In the genomic region with DNA sequence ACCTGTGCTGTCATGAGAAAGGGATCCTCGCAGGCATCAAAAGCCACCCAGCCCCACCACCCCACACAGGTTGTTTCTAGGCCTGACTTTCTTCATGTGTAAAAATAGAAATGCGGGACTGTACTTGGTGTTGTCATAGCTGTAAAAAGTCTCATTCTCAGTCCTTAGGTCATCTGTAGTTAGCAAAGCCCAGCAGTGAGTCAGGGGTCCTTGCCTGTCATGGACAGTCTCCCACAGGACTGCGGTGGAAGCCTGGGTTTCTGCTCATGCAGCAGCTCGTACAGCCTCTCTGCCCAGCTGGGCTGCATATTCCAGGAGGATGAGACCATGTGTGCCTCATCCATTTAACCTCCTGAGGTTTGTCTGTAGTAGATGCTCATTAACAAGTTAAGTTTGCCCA, we compare ENCODE assay signal across 15 cellular contexts. TPM values are rescaled to one million over a fixed set of nuclear protein-coding genes. Genes with fewer than 3 reads are reported as not detected.
DNase-seq lines count a peak whose midpoint lies in the region; FAIRE-seq and TF ChIP-seq lines count a peak whose summit lies in the region.
"Had no signal": no experiment of that assay in that cellular context is flagged by ENCODE, and none has a peak within 500 bp of the region (broad histone marks: within the 10 kb centered on the region; RNA-seq: fewer than 3 reads in every experiment).

No MANE protein-coding gene starts in this region.

- H2AFZ ChIP-seq in astrocyte (ENCODE audit: low read depth, low read length), result no peak overlapping the region

- FAIRE-seq in astrocyte (lab: Jason Lieb, UNC), result no peak
- FAIRE-seq: GM12891 had no signal

- 90 to 100% methylated on average over 1 to 4 of the region's 4 CpGs for WGBS in transverse colon (ENCODE audit: low coverage in 1 of 2), 2 donors

- H3K36me3 ChIP-seq in astrocyte (ENCODE audit: insufficient read depth, low read length) (no peaks in the 10 kb centered on the region), muscle layer of duodenum (ENCODE audit: control insufficient read depth in 1 of 2, insufficient read depth in 2 of 2, low read length in 2 of 2) (peaks cover 0 to 10% of the 10 kb centered on the region in 2 donors), transverse colon (no peaks in the 10 kb centered on the region)

- peak overlapping the region; percentile 30 for H3K4me3 Mint-ChIP-seq in activated naive CD4-positive, alpha-beta T cell treated with anti-CD3 and anti-CD28 coated beads, Interleukin-2, amount 50 U/mL, for 24 hours
- no peak overlapping the region for H3K4me3 Mint-ChIP-seq in astrocyte (ENCODE audit: unreplicated experiment)

- H3K9me3 ChIP-seq in astrocyte (ENCODE audit: insufficient read depth, low read depth, low read length), result no peaks in the 10 kb centered on the region
- no peaks in the 10 kb centered on the region for H3K9me3 ChIP-seq in muscle layer of duodenum (ENCODE audit: control insufficient read depth in 1 of 2, low read length in 2 of 2)
- H3K9me3 ChIP-seq in transverse colon, result no peaks in the 10 kb centered on the region
- H3K9me3 ChIP-seq: lower lobe of right lung, SJCRH30 had no signal

- POLR2A ChIA-PET in HEK293T (lab: Yijun Ruan, JAX), result interaction anchor here (0.8 kb wide), 1 partner anchor 71 kb away, joined by 3 read pairs; no protein-coding TSS in a partner anchor

- H3K4me1 ChIP-seq in astrocyte (ENCODE audit: insufficient read depth, low read length) (peaks cover 26% of the 10 kb centered on the region), muscle layer of duodenum (ENCODE audit: control insufficient read depth in 1 of 2, insufficient read depth in 2 of 2, low read length in 2 of 2) (peaks cover 20 to 49% of the 10 kb centered on the region in 2 donors), transverse colon (peaks cover 23 to 59% (median 36%) of the 10 kb centered on the region in 4 donors)
- H3K4me1 ChIP-seq: SJCRH30 had no signal

- intact Hi-C loops in transverse colon (cut with DNase I; ENCODE audit: low total_unique reads), result loop anchor here (5.0 kb wide), 1 partner anchor 71 kb away; no protein-coding TSS in a partner anchor

- H3K27me3 ChIP-seq in astrocyte (ENCODE audit: insufficient read depth, low read length), result no peaks in the 10 kb centered on the region
- no peaks in the 10 kb centered on the region for H3K27me3 ChIP-seq in muscle layer of duodenum (ENCODE audit: low read depth, low read length)
- no peaks in the 10 kb centered on the region for H3K27me3 ChIP-seq in transverse colon
- H3K27me3 ChIP-seq: SJCRH30 had no signal

- CTCF ChIA-PET in HEK293T (lab: Yijun Ruan, JAX), result no interaction called here

- TF ChIP-seq POLR2A in transverse colon (IDR thresholded peaks at IDR 0.05), result no peak

- no peak for TF ChIP-seq EP300 in transverse colon (IDR thresholded peaks at IDR 0.05; ENCODE audit: low read depth)

- TF ChIP-seq CTCF in astrocyte (IDR thresholded peaks at IDR 0.05; ENCODE audit: insufficient read depth, low read depth, low read length) (no peak), transverse colon (IDR thresholded peaks at IDR 0.05) (no peak)

- H3K27ac Mint-ChIP-seq in activated naive CD4-positive, alpha-beta T cell treated with anti-CD3 and anti-CD28 coated beads, Interleukin-2, amount 50 U/mL, for 24 hours, result peak overlapping the region; percentile 91
- peak overlapping the region; percentile 91 for H3K27ac Mint-ChIP-seq in astrocyte (ENCODE audit: unreplicated experiment)

- peaks cover 19% of the 10 kb centered on the region for H3K36me3 Mint-ChIP-seq in activated naive CD4-positive, alpha-beta T cell treated with anti-CD3 and anti-CD28 coated beads, Interleukin-2, amount 50 U/mL, for 24 hours
- H3K36me3 Mint-ChIP-seq in astrocyte (ENCODE audit: low read depth, unreplicated experiment), result peaks cover 22% of the 10 kb centered on the region

- in situ Hi-C loops in transverse colon (cut with MboI; ENCODE audit: low pct_ligation_motif_present in 1 of 4, low pct_unique_long_range_greater_than_20kb in 1 of 4, low sequenced_read_pairs in 3 of 4), result no loop called here

- H3K9me3 Mint-ChIP-seq in activated naive CD4-positive, alpha-beta T cell treated with anti-CD3 and anti-CD28 coated beads, Interleukin-2, amount 50 U/mL, for 24 hours, result no peaks in the 10 kb centered on the region
- H3K9me3 Mint-ChIP-seq in astrocyte (ENCODE audit: unreplicated experiment), result no peaks in the 10 kb centered on the region

- H3K9ac ChIP-seq in astrocyte (ENCODE audit: low read length), result no peak overlapping the region

- no peak for DNase-seq in activated naive CD4-positive, alpha-beta T cell treated with Interleukin-2 at 50 U/mL for 16 hours
- DNase-seq in astrocyte (ENCODE audit: low read depth) (peak; percentile 23), transverse colon (no peak), AG20443 (ENCODE audit: low spot score) (no peak), HK-2 (ENCODE audit: unreplicated experiment) (no peak), HEK293T (ENCODE audit: extremely low spot score) (no peak)
- DNase-seq: activated CD4-positive, alpha-beta T cell treated with anti-CD3 and anti-CD28 coated beads, Interleukin-2, amount 50 U/mL, for 1 hour; DMS79 treated with DMSO at 0.1 percent for 48 hours; head of caudate nucleus; KBM-7; lower lobe of right lung; SJCRH30 had no signal

- H3K4me3 ChIP-seq in astrocyte (ENCODE audit: insufficient read depth, low read depth, low read length) (no peak overlapping the region), muscle layer of duodenum (ENCODE audit: low read depth in 1 of 2, low read length in 2 of 2) (no peak overlapping the region), transverse colon (no peak overlapping the region)
- H3K4me3 ChIP-seq: lower lobe of right lung, SJCRH30 had no signal

- H3K4me2 ChIP-seq in astrocyte (ENCODE audit: low read length), result no peak overlapping the region

- peaks cover 79% of the 10 kb centered on the region for H3K4me1 Mint-ChIP-seq in activated naive CD4-positive, alpha-beta T cell treated with anti-CD3 and anti-CD28 coated beads, Interleukin-2, amount 50 U/mL, for 24 hours
- H3K4me1 Mint-ChIP-seq in astrocyte (ENCODE audit: low read depth, unreplicated experiment), result peaks cover 44% of the 10 kb centered on the region

- H3K27me3 Mint-ChIP-seq in activated naive CD4-positive, alpha-beta T cell treated with anti-CD3 and anti-CD28 coated beads, Interleukin-2, amount 50 U/mL, for 24 hours, result no peaks in the 10 kb centered on the region
- H3K27me3 Mint-ChIP-seq in astrocyte (ENCODE audit: low read depth, unreplicated experiment), result no peaks in the 10 kb centered on the region

- peaks cover 67% of the 10 kb centered on the region for H3K79me2 ChIP-seq in astrocyte (ENCODE audit: insufficient read depth, low read length)

- no peak overlapping the region for H3K27ac ChIP-seq in astrocyte (ENCODE audit: low read depth, low read length)
- peak overlapping the region; percentile 29 for H3K27ac ChIP-seq in muscle layer of duodenum (ENCODE audit: low read length)
- peak overlapping the region; percentile 63 to 87 (median 78) for H3K27ac ChIP-seq in transverse colon
- H3K27ac ChIP-seq: lower lobe of right lung, SJCRH30 had no signal

- H4K20me1 ChIP-seq in astrocyte (ENCODE audit: insufficient read depth, low read length), result peaks cover 50% of the 10 kb centered on the region

TF ChIP-seq in HEK293T, 16 proteins besides CTCF, POLR2A, EP300 and RAD21:
- no peak for TF ChIP-seq BHLHE40 (IDR thresholded peaks at IDR 0.05; ENCODE audit: borderline replicate concordance)
- no peak for TF ChIP-seq ARNT (IDR thresholded peaks at IDR 0.05)
- TF ChIP-seq FOXM1 (IDR thresholded peaks at IDR 0.05; ENCODE audit: borderline replicate concordance), result no peak
- no peak for TF ChIP-seq CTBP1 (IDR thresholded peaks at IDR 0.05; ENCODE audit: borderline replicate concordance)
- TF ChIP-seq NFRKB (IDR thresholded peaks at IDR 0.05), result no peak
- no peak for TF ChIP-seq ELF4 (IDR thresholded peaks at IDR 0.05)
TF ChIP-seq in HEK293T: peak in this region for 0.

RNA-seq across cellular contexts. Expression of a gene that starts 58.2 kb away (rescaled TPM):
- 57.8 and 67.5 TPM in 2 replicates for total RNA-seq in astrocyte
- 10 to 100 TPM; 27.9 to 59.1 (median 35.6) TPM for total RNA-seq in transverse colon

RNA-seq across cellular contexts. Expression of a gene that starts 58.2 kb away (rescaled TPM):
- 17.8 and 22.1 TPM in 2 replicates for total RNA-seq in astrocyte
- total RNA-seq in transverse colon, result 10 to 100 TPM; 12.0 to 32.6 (median 23.9) TPM
